In the genomic region with DNA sequence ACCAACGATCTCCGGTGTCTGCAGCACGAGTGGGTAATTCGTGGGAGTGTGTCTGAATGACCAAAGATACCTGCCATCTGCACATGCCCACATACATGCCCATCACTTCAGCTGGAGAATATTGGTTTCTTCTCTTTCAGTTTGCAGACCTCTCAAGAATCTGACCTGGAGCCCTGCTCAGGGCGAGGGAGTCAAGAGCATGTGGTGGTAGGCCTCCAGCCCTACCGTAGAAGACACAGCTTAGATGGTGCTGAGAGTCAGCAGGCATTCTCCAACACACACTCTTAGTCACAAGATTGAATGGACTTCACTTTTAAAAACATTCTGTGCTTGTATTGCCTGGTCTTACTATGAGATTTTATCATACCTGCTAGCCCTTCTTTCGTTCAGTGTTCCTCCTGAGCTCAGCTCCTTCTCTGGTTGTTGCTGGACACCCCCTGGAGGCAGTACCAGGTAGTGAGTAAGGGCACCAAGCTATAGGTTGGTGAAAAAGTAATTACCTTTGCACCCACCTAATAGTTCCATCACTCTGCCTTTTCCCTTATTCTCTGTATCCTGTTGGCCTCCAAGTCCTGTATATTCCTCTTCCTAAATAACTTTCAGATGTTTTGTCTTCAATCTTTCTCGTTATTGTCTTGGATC, we compare ENCODE assay signal across 9 cellular contexts.
A peak's percentile ranks its signal among the peaks of the same experiment; 100 is the strongest.
DNase-seq lines count a peak whose midpoint lies in the region; ATAC-seq, FAIRE-seq and TF ChIP-seq lines count a peak whose summit lies in the region.
"Had no signal": no experiment of that assay in that cellular context is flagged by ENCODE, and none has a peak within 500 bp of the region (broad histone marks: within the 10 kb centered on the region; RNA-seq: fewer than 3 reads in every experiment).

No MANE protein-coding gene starts in this region.

- H3K9me3 Mint-ChIP-seq in Caco-2 (ENCODE audit: unreplicated experiment), result no peaks in the 10 kb centered on the region
- no peaks in the 10 kb centered on the region for H3K9me3 Mint-ChIP-seq in activated naive CD8-positive, alpha-beta T cell treated with anti-CD3 and anti-CD28 coated beads for 36 hours

- TF ChIP-seq CTCF in Caco-2 (IDR thresholded peaks at IDR 0.05; ENCODE audit: insufficient read depth in 1 of 2, low read depth in 1 of 2, low read length in 1 of 2, severe bottlenecking in 1 of 2, unreplicated experiment in 1 of 2) (peak; percentile 38 to 69), HepG2 (CRISPR knock-in tag; IDR thresholded peaks at IDR 0.05) (peak; percentile 58)

- no peak overlapping the region for H3K4me2 ChIP-seq in HepG2 (ENCODE audit: low read depth, low read length)

- H3K27ac Mint-ChIP-seq in Caco-2 (ENCODE audit: unreplicated experiment), result no peak overlapping the region
- no peak overlapping the region for H3K27ac Mint-ChIP-seq in activated naive CD8-positive, alpha-beta T cell treated with anti-CD3 and anti-CD28 coated beads for 36 hours

- no peaks in the 10 kb centered on the region for H4K20me1 ChIP-seq in HepG2 (ENCODE audit: insufficient read depth, low read length)

- no peak for TF ChIP-seq EP300 in HepG2 (IDR thresholded peaks at IDR 0.05; ENCODE audit: low read depth in 2 of 2, low read length in 2 of 2)
- no peak for TF ChIP-seq EP300 in HepG2 (CRISPR knock-in tag; IDR thresholded peaks at IDR 0.05; ENCODE audit: borderline replicate concordance)

- no peak overlapping the region for H3K27ac ChIP-seq in HepG2 (ENCODE audit: extremely low read length, insufficient read depth, low read length)

- in situ Hi-C loops in HepG2 (cut with HindIII; ENCODE audit: extremely low pct_ligation_motif_present, low pct_unique_long_range_greater_than_20kb), result loop anchor here (10.0 kb wide), 1 partner anchor 440 kb away; no protein-coding TSS in a partner anchor

- no TSS peak for BruUV-seq in Caco-2 (replicated peaks; lab: Mats Ljungman, UMichigan)
- BruUV-seq in HepG2 (replicated peaks; lab: Mats Ljungman, UMichigan), result no TSS peak

- POLR2A ChIA-PET in Caco-2 (lab: Charles Lee) (no interaction called here), HepG2 (lab: Yijun Ruan, JAX) (no interaction called here)

- H3K4me1 Mint-ChIP-seq in Caco-2 (ENCODE audit: low read depth, unreplicated experiment), result peaks cover 7% of the 10 kb centered on the region
- no peaks in the 10 kb centered on the region for H3K4me1 Mint-ChIP-seq in activated naive CD8-positive, alpha-beta T cell treated with anti-CD3 and anti-CD28 coated beads for 36 hours

- ATAC-seq in HepG2 (peak; percentile 84), GM18858 (IDR thresholded peaks at IDR 0.05; ENCODE audit: unreplicated experiment) (no peak)

- H2AFZ ChIP-seq in HepG2 (ENCODE audit: low read length), result no peak overlapping the region

- DNase-seq in Caco-2 (peak in 1 of 2 experiments; percentile 47), H7 (peak; percentile 50), HepG2 (ENCODE audit: low spot score) (peak; percentile 15), NCI-H446 (lab: John Stamatoyannopoulos, UW) (no peak), urothelium cell line (ENCODE audit: low spot score) (no peak)
- peak; percentile 0 for DNase-seq in activated naive CD8-positive, alpha-beta T cell treated with anti-CD3 and anti-CD28 coated beads for 36 hours
- no peak for DNase-seq in activated effector memory CD4-positive, alpha-beta T cell treated with Interleukin-2 at 50 U/mL for 16 hours
- DNase-seq: stimulated activated CD4-positive, alpha-beta T cell treated with anti-CD3 and anti-CD28 coated beads, Interleukin-4, amount 100 ng/mL, for 1 hour had no signal

- FAIRE-seq in HepG2 (lab: Jason Lieb, UNC) (no peak), urothelium cell line (lab: Jason Lieb, UNC) (no peak)

- H3K27me3 ChIP-seq in Caco-2 (replicated peaks; ENCODE audit: control insufficient read depth, insufficient read depth, low read length), result 0 out of 2 replicates have a peak, but pooled peaks cover 1% of the 10 kb centered on the region
- H3K27me3 ChIP-seq in H7 (ENCODE audit: control insufficient read depth, insufficient read depth, low read length), result no peaks in the 10 kb centered on the region
- 0 out of 5 replicates have a peak, but pooled peaks cover 0 to 3% of the 10 kb centered on the region in 2 experiments for H3K27me3 ChIP-seq in HepG2 (ENCODE audit: control insufficient read depth in 1 of 2, insufficient read depth in 2 of 2, low read length in 2 of 2)

- H3K4me3 ChIP-seq in Caco-2 (ENCODE audit: low read depth, low read length) (no peak overlapping the region), H7 (ENCODE audit: insufficient read depth, low read depth, low read length) (no peak overlapping the region), HepG2 (replicated peaks in 1 of 3; ENCODE audit: insufficient read depth in 1 of 3, low read depth in 2 of 3, low read length in 3 of 3) (no peak overlapping the region)

- CTCF ChIA-PET in Caco-2 (lab: Charles Lee), result interaction anchor here (0.7 to 1.3 kb wide), 3 partner anchors 226 to 436 kb away, joined by 4 to 17 read pairs (median 16); no protein-coding TSS in a partner anchor
- CTCF ChIA-PET in HepG2 (lab: Yijun Ruan, JAX; ENCODE audit: low intra/inter-chr PET ratio, low total read pairs), result interaction anchor here (0.8 kb wide), 1 partner anchor 436 kb away, joined by 3 read pairs; no protein-coding TSS in a partner anchor

- no peaks in the 10 kb centered on the region for H3K36me3 ChIP-seq in Caco-2 (ENCODE audit: control insufficient read depth, insufficient read depth, low read length)
- no peaks in the 10 kb centered on the region for H3K36me3 ChIP-seq in H7 (replicated peaks; ENCODE audit: control insufficient read depth, insufficient read depth, low read length)
- no peaks in the 10 kb centered on the region for H3K36me3 ChIP-seq in HepG2 (replicated peaks in 1 of 2; ENCODE audit: control insufficient read depth in 1 of 2, insufficient read depth in 2 of 2, low read length in 2 of 2)

- no peaks in the 10 kb centered on the region for H3K36me3 Mint-ChIP-seq in Caco-2 (ENCODE audit: insufficient read depth, unreplicated experiment)
- H3K36me3 Mint-ChIP-seq in activated naive CD8-positive, alpha-beta T cell treated with anti-CD3 and anti-CD28 coated beads for 36 hours, result no peaks in the 10 kb centered on the region

- H3K79me2 ChIP-seq in HepG2 (ENCODE audit: insufficient read depth, low read length), result no peaks in the 10 kb centered on the region

- WGBS in HepG2 (ENCODE audit: low lambda C conversion rate), result 31% methylated on average over 7 of the region's 8 CpGs

- peaks cover 3% of the 10 kb centered on the region for H3K27me3 Mint-ChIP-seq in Caco-2 (ENCODE audit: insufficient read depth, unreplicated experiment)
- H3K27me3 Mint-ChIP-seq in activated naive CD8-positive, alpha-beta T cell treated with anti-CD3 and anti-CD28 coated beads for 36 hours, result peaks cover 7% of the 10 kb centered on the region

- TF ChIP-seq RAD21 in HepG2 (CRISPR knock-in tag; IDR thresholded peaks at IDR 0.05), result no peak

- H3K4me1 ChIP-seq in Caco-2, result no peaks in the 10 kb centered on the region
- no peaks in the 10 kb centered on the region for H3K4me1 ChIP-seq in HepG2 (ENCODE audit: insufficient read depth, low read length)

- H3K9me3 ChIP-seq in Caco-2, result no peaks in the 10 kb centered on the region
- H3K9me3 ChIP-seq in HepG2 (ENCODE audit: low read length), result no peaks in the 10 kb centered on the region

- no peak for TF ChIP-seq POLR2A in HepG2 (IDR thresholded peaks at IDR 0.05; ENCODE audit: insufficient read depth in 1 of 2, low read depth in 2 of 2, low read length in 2 of 2)

- intact Hi-C loops in Caco-2 (cut with micrococcal nuclease; ENCODE audit: unreplicated experiment) (loop anchor here (1.0 to 2.0 kb wide), 2 partner anchors 228 to 436 kb away; no protein-coding TSS in a partner anchor), HepG2 (cut with micrococcal nuclease; ENCODE audit: unreplicated experiment) (loop anchor here (1.0 kb wide), 1 partner anchor 228 kb away; no protein-coding TSS in a partner anchor)

- no peak overlapping the region for H3K9ac ChIP-seq in HepG2 (ENCODE audit: insufficient read depth, low read depth, low read length)

- H3K4me3 Mint-ChIP-seq in Caco-2 (ENCODE audit: unreplicated experiment), result no peak overlapping the region
- H3K4me3 Mint-ChIP-seq in activated naive CD8-positive, alpha-beta T cell treated with anti-CD3 and anti-CD28 coated beads for 36 hours, result no peak overlapping the region

TF ChIP-seq in HepG2, 621 proteins besides CTCF, POLR2A, EP300 and RAD21:
- TF ChIP-seq STAG1 (CRISPR knock-in tag; IDR thresholded peaks at IDR 0.05), result peak; percentile 46
- TF ChIP-seq ZFP36L1 (CRISPR knock-in tag; IDR thresholded peaks at IDR 0.05), result no peak
- TF ChIP-seq MAF1 (CRISPR knock-in tag; IDR thresholded peaks at IDR 0.05; ENCODE audit: borderline replicate concordance), result no peak
- TF ChIP-seq SMC3 (IDR thresholded peaks at IDR 0.05; ENCODE audit: low read length), result peak; percentile 42; the same call in 1 of the 2 replicates

Comparison
In these comparisons a context has a peak if more than half of its experiments do, and no peak if none do; other contexts are left out.
1. DNase-seq: peak in H7 (single experiment), activated naive CD8-positive, alpha-beta T cell treated with anti-CD3 and anti-CD28 coated beads for 36 hours (single experiment) and HepG2 (single experiment); none in NCI-H446 (0 of 2), activated effector memory CD4-positive, alpha-beta T cell treated with Interleukin-2 at 50 U/mL for 16 hours (single experiment) and urothelium cell line (single experiment).